1 cellular context compared by ENCODE assay signal in genomic region chr5:1537166-1538154, GRCh38.
TF ChIP-seq lines count a peak whose summit lies in the region.

No MANE protein-coding gene starts in this region.

TF ChIP-seq in GM12878, 131 proteins besides CTCF, POLR2A, EP300 and RAD21:
- TF ChIP-seq, protein P1, sequence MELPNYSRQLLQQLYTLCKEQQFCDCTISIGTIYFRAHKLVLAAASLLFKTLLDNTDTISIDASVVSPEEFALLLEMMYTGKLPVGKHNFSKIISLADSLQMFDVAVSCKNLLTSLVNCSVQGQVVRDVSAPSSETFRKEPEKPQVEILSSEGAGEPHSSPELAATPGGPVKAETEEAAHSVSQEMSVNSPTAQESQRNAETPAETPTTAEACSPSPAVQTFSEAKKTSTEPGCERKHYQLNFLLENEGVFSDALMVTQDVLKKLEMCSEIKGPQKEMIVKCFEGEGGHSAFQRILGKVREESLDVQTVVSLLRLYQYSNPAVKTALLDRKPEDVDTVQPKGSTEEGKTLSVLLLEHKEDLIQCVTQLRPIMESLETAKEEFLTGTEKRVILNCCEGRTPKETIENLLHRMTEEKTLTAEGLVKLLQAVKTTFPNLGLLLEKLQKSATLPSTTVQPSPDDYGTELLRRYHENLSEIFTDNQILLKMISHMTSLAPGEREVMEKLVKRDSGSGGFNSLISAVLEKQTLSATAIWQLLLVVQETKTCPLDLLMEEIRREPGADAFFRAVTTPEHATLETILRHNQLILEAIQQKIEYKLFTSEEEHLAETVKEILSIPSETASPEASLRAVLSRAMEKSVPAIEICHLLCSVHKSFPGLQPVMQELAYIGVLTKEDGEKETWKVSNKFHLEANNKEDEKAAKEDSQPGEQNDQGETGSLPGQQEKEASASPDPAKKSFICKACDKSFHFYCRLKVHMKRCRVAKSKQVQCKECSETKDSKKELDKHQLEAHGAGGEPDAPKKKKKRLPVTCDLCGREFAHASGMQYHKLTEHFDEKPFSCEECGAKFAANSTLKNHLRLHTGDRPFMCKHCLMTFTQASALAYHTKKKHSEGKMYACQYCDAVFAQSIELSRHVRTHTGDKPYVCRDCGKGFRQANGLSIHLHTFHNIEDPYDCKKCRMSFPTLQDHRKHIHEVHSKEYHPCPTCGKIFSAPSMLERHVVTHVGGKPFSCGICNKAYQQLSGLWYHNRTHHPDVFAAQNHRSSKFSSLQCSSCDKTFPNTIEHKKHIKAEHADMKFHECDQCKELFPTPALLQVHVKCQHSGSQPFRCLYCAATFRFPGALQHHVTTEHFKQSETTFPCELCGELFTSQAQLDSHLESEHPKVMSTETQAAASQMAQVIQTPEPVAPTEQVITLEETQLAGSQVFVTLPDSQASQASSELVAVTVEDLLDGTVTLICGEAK (IDR thresholded peaks at IDR 0.05; ENCODE audit: borderline replicate concordance) = no peak
- TF ChIP-seq RUNX3 (IDR thresholded peaks at IDR 0.05; ENCODE audit: low read length) (peak; percentile 27; the same call in 1 of the 2 replicates), HDAC6 (IDR thresholded peaks at IDR 0.05; ENCODE audit: unreplicated experiment) (no peak), STAT3 (IDR thresholded peaks at IDR 0.05; ENCODE audit: low read depth, low read length) (no peak)
- TF ChIP-seq, protein P2, sequence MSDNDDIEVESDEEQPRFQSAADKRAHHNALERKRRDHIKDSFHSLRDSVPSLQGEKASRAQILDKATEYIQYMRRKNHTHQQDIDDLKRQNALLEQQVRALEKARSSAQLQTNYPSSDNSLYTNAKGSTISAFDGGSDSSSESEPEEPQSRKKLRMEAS (IDR thresholded peaks at IDR 0.05; ENCODE audit: low read depth, low read length) = no peak
TF ChIP-seq in GM12878: peak in this region for 1.
